In the genomic region with DNA sequence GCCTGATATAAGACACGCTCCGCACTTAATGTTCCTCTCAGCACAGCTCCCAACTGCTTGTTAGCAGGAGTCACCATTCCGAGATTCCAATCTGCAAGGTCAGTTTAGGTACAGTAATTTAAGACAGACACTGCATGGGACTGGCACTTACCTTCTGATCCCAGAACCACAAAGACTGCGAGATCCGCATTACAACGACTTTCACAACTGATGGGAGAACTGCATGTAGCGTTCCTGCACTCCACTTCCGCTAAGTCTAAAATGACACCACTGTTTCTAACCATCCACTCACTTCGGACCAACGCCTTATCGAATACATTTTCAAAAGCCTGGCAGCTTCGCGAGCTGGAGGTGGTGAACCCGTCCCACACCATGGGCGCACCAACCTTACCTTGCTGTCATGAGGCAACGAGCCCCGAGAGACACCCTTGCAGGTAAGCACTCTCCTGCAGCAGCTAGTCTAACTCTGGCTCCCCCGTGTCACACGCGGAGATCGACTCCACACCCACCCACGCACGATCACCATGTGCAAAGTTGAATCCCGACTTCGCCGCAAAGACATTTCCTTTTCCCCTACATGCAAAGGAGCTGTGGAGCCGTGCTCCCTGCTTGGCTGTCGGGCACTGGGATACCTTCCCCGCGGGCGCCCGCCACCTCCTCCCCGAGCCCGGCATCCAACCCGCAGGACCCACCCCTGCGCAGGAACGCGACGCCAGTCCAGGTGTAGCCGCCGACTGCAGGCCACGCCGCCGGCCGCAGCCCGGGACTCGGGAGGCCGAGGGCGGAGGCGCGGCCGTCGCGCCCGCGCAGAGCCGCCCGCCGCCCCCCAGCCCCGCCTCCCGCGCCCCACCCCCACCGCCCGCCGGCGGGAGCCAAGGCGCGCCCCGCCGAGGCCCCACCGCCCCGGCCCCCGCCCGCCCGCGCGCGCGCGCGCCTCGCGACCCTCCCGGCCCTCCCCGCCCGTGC, we compare ENCODE assay signal across 9 cellular contexts. TPM values are rescaled to one million over a fixed set of nuclear protein-coding genes. Genes with fewer than 3 reads are reported as not detected.
DNase-seq lines count a peak whose midpoint lies in the region; ATAC-seq, FAIRE-seq and TF ChIP-seq lines count a peak whose summit lies in the region.
"Had no signal": no experiment of that assay in that cellular context is flagged by ENCODE, and none has a peak within 500 bp of the region (broad histone marks: within the 10 kb centered on the region; RNA-seq: fewer than 3 reads in every experiment).

No MANE protein-coding gene starts in this region.

- H3K9me3 ChIP-seq in neuron (ENCODE audit: low read length) = no peaks in the 10 kb centered on the region

- no peak for FAIRE-seq in RCC 7860 (lab: Jason Lieb, UNC)
- FAIRE-seq: colon had no signal

- no peak for TF ChIP-seq CTCF in HL-60 (IDR thresholded peaks at IDR 0.05; ENCODE audit: insufficient read depth, low read length)
- no peak for TF ChIP-seq CTCF in fibroblast of villous mesenchyme (IDR thresholded peaks at IDR 0.05; ENCODE audit: insufficient read depth, low read depth, low read length)

- DNase-seq in CMK (ENCODE audit: low read depth) = peak; percentile 40
- peak; percentile 43 to 74 for DNase-seq in HL-60 (ENCODE audit: low read depth in 1 of 2, low spot score in 1 of 2)
- DNase-seq in RCC 7860 (ENCODE audit: low spot score) = peak; percentile 25
- DNase-seq in activated effector memory CD4-positive, alpha-beta T cell treated with Interleukin-2 at 50 U/mL for 16 hours = peak; percentile 29
- DNase-seq in fibroblast of villous mesenchyme (ENCODE audit: low read depth) = peak; percentile 60
- DNase-seq in substantia nigra (lab: John Stamatoyannopoulos, UW) = peak in 29 of 49 donors; percentile 25 to 83 (median 51)

- peak overlapping the region; percentile 99 for H3K4me3 ChIP-seq in HL-60 (replicated peaks; ENCODE audit: insufficient read depth, low read length)
- peak overlapping the region; percentile 87 for H3K4me3 ChIP-seq in fibroblast of villous mesenchyme (ENCODE audit: low read depth, low read length)
- H3K4me3 ChIP-seq in neuron (ENCODE audit: low read length) = peak overlapping the region; percentile 93

- H3K27ac ChIP-seq in HL-60 (replicated peaks) (peak overlapping the region; percentile 77), substantia nigra (ENCODE audit: low read depth, low read length, poor library complexity, severe bottlenecking) (peak overlapping the region; percentile 73)

- peak overlapping the region; percentile 70 for H2AFZ ChIP-seq in neuron (ENCODE audit: low read depth, low read length)

- peaks cover 4% of the 10 kb centered on the region for H3K36me3 ChIP-seq in neuron (ENCODE audit: insufficient read depth, low read length)

- peaks cover 19% of the 10 kb centered on the region for H3K4me1 ChIP-seq in neuron (ENCODE audit: insufficient read depth, low read length)

- H3K27me3 ChIP-seq in HL-60 (ENCODE audit: insufficient read depth, poor library complexity, severe bottlenecking) (no peaks in the 10 kb centered on the region), neuron (ENCODE audit: insufficient read depth, low read length) (no peaks in the 10 kb centered on the region)

- ATAC-seq in GM19463 (IDR thresholded peaks at IDR 0.05; ENCODE audit: unreplicated experiment) = peak; percentile 32

RNA-seq across cellular contexts. Expression of a gene that starts 0.7 kb away (rescaled TPM):
- 20.9 and 24.2 TPM in 2 replicates for total RNA-seq in fibroblast of villous mesenchyme

RNA-seq across cellular contexts. Expression of a gene that starts 0.9 kb away (rescaled TPM):
- 10.3 and 14.7 TPM in 2 replicates for total RNA-seq in fibroblast of villous mesenchyme

Comparison
In these comparisons a context has a peak if more than half of its experiments do, and no peak if none do; other contexts are left out.
1. Peak in every context shown above with its lines: DNase-seq, ATAC-seq, H3K4me3 ChIP-seq and H3K27ac ChIP-seq.